ENCODE assay signal across 24 cellular contexts in the genomic region with DNA sequence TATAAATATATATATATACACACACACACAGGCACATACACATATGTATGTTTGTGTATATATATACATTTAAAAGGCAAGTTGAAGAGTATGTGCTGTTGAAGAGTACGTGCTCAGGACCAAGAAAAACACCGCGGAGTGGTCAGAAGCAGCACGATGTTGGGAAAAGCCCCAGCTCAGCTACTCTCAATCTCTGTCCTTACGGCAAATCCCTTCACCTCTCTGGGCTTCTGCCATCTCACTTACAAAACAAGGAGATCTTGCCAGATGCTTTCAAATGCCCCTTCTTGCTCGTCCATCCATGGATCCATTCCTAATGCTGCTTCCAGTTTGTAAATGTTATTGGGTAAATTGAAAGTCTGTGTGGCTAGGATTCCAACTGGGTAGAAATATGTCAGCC.
DNase-seq lines count a peak whose midpoint lies in the region; TF ChIP-seq lines count a peak whose summit lies in the region.
"Had no signal": no experiment of that assay in that cellular context is flagged by ENCODE, and none has a peak within 500 bp of the region (broad histone marks: within the 10 kb centered on the region; RNA-seq: fewer than 3 reads in every experiment).

No MANE protein-coding gene starts in this region.

- TF ChIP-seq POLR2A in thyroid gland (IDR thresholded peaks at IDR 0.05) (no peak), esophagus squamous epithelium (IDR thresholded peaks at IDR 0.05) (no peak)

- WGBS in thyroid gland, 2 donors: 29 to 41% methylated on average over 6 of the region's 6 CpGs
- WGBS in esophagus squamous epithelium, 2 donors: 69 to 83% methylated on average over 6 of the region's 6 CpGs

- DNase-seq in G401 (ENCODE audit: low spot score): peak; percentile 3
- DNase-seq in NCI-H446 treated with DMSO at 0.1 percent for 48 hours (lab: John Stamatoyannopoulos, UW): peak; percentile 49
- DNase-seq in WERI-Rb-1: peak; percentile 24
- DNase-seq in thyroid gland: peak; percentile 59 to 69
- DNase-seq in GM03348 (ENCODE audit: low spot score): no peak
- DNase-seq in NAMALWA (ENCODE audit: low spot score): no peak
- DNase-seq in esophagus squamous epithelium (lab: John Stamatoyannopoulos, UW): no peak
- DNase-seq: 8988T; ACHN; BE2C; C1 segment of cervical spinal cord; CD4-positive, alpha-beta memory T cell; CD4-positive, CD25-positive, alpha-beta regulatory T cell; CD8-positive, alpha-beta memory T cell; COR-L47; DMS 273 treated with DMSO at 0.1 percent for 48 hours; DMS153; DMS53; DMS79; DND-41; EL; GF-D8 had no signal

- H3K27ac ChIP-seq in WERI-Rb-1 (no peak overlapping the region), thyroid gland (no peak overlapping the region), esophagus squamous epithelium (no peak overlapping the region)
- H3K27ac ChIP-seq: BLaER1 had no signal

- peaks cover 5% of the 10 kb centered on the region in 2 donors for H3K4me1 ChIP-seq in thyroid gland
- H3K4me1 ChIP-seq in esophagus squamous epithelium: peaks cover 11 to 24% (median 14%) of the 10 kb centered on the region in 3 donors
- H3K4me1 ChIP-seq: BE2C, BLaER1 had no signal

- no peak for TF ChIP-seq CTCF in WERI-Rb-1 (IDR thresholded peaks at IDR 0.05; ENCODE audit: low read depth, low read length)
- TF ChIP-seq CTCF in thyroid gland (IDR thresholded peaks at IDR 0.05): no peak
- no peak for TF ChIP-seq CTCF in esophagus squamous epithelium (IDR thresholded peaks at IDR 0.05)

- H3K4me3 ChIP-seq in WERI-Rb-1 (ENCODE audit: low read depth, low read length): no peak overlapping the region
- H3K4me3 ChIP-seq in thyroid gland (replicated peaks in 1 of 3): no peak overlapping the region
- no peak overlapping the region for H3K4me3 ChIP-seq in esophagus squamous epithelium
- H3K4me3 ChIP-seq: BLaER1, GM12878 had no signal

- H3K36me3 ChIP-seq in WERI-Rb-1 (no peaks in the 10 kb centered on the region), thyroid gland (no peaks in the 10 kb centered on the region), esophagus squamous epithelium (no peaks in the 10 kb centered on the region)
- H3K36me3 ChIP-seq: BE2C, BLaER1 had no signal

- H3K9me3 ChIP-seq in WERI-Rb-1 (ENCODE audit: severe bottlenecking) (no peaks in the 10 kb centered on the region), thyroid gland (no peaks in the 10 kb centered on the region), esophagus squamous epithelium (no peaks in the 10 kb centered on the region)
- H3K9me3 ChIP-seq: BE2C, BLaER1 had no signal

- intact Hi-C loops in thyroid gland (cut with DNase I): no loop called here
- intact Hi-C loops in esophagus squamous epithelium (cut with DNase I): no loop called here

- H3K27me3 ChIP-seq in WERI-Rb-1 (ENCODE audit: insufficient read depth, low read depth, severe bottlenecking): no peaks in the 10 kb centered on the region
- H3K27me3 ChIP-seq in thyroid gland: no peaks in the 10 kb centered on the region
- no peaks in the 10 kb centered on the region for H3K27me3 ChIP-seq in esophagus squamous epithelium
- H3K27me3 ChIP-seq: BE2C, BLaER1 had no signal

- in situ Hi-C loops in G401 (cut with HindIII; ENCODE audit: low sequenced_read_pairs): no loop called here

Comparison
In these comparisons a context has a peak if more than half of its experiments do, and no peak if none do; other contexts are left out.
1. DNase-seq: peak in G401 (single experiment), NCI-H446 treated with DMSO at 0.1 percent for 48 hours (single experiment), WERI-Rb-1 (single experiment) and thyroid gland (2 of 2); none in GM03348 (single experiment), NAMALWA (single experiment) and esophagus squamous epithelium (single experiment).